8 cellular contexts compared by ENCODE assay signal in genomic region chr1:112674440-112674985, GRCh38. TPM values are rescaled to one million over a fixed set of nuclear protein-coding genes. Genes with fewer than 3 reads are reported as not detected.
A peak's percentile ranks its signal among the peaks of the same experiment; 100 is the strongest.
DNase-seq lines count a peak whose midpoint lies in the region; ATAC-seq and TF ChIP-seq lines count a peak whose summit lies in the region.

MOV10 (plus strand) TSS chr1:112674659; CDS start chr1:112674913, 254 bp downstream.

- H3K27me3 ChIP-seq in ectodermal cell (ENCODE audit: control insufficient read depth, insufficient read depth, low read length, poor library complexity, severe bottlenecking) (no peaks in the 10 kb centered on the region), lung (ENCODE audit: control insufficient read depth, insufficient read depth) (no peaks in the 10 kb centered on the region)

- H3K9me3 Mint-ChIP-seq in activated CD4-positive, alpha-beta memory T cell treated with anti-CD3 and anti-CD28 coated beads for 36 hours = no peaks in the 10 kb centered on the region

- H3K36me3 ChIP-seq in ectodermal cell (ENCODE audit: control insufficient read depth, insufficient read depth, low read length) (peaks cover 11% of the 10 kb centered on the region), lung (ENCODE audit: control insufficient read depth in 2 of 2, insufficient read depth in 2 of 2, low read length in 2 of 2) (peaks cover 1 to 7% of the 10 kb centered on the region in 2 donors)

- H3K27ac Mint-ChIP-seq in activated CD4-positive, alpha-beta memory T cell treated with anti-CD3 and anti-CD28 coated beads for 36 hours = peak within 1 kb of the TSS; percentile 94

- DNase-seq in ACHN (peak; percentile 70), NCI-H69 (lab: John Stamatoyannopoulos, UW) (peak; percentile 69), lung (ENCODE audit: low spot score) (peak; percentile 78)
- DNase-seq in activated CD4-positive, alpha-beta memory T cell treated with anti-CD3 and anti-CD28 coated beads for 36 hours = peak; percentile 73
- DNase-seq in stimulated activated CD4-positive, alpha-beta T cell treated with anti-CD3 and anti-CD28 coated beads, TNF-alpha, amount 100 ng/mL, for 48 hours (ENCODE audit: low read depth in 3 of 3) = peak; percentile 27 to 57 (median 33)

- peak within 1 kb of the TSS; percentile 96 for H3K4me3 Mint-ChIP-seq in activated CD4-positive, alpha-beta memory T cell treated with anti-CD3 and anti-CD28 coated beads for 36 hours

- peaks cover 46% of the 10 kb centered on the region for H3K4me1 Mint-ChIP-seq in activated CD4-positive, alpha-beta memory T cell treated with anti-CD3 and anti-CD28 coated beads for 36 hours (ENCODE audit: low read depth)

- ATAC-seq in GM19025 (IDR thresholded peaks at IDR 0.05; ENCODE audit: low read depth, unreplicated experiment) = peak; percentile 58
- ATAC-seq in HG03280 (IDR thresholded peaks at IDR 0.05; ENCODE audit: unreplicated experiment) = peak; percentile 49
- ATAC-seq in lung (ENCODE audit: insufficient read depth, low FRiP score) = peak; percentile 77

- WGBS in ectodermal cell, 2 experiments = 0% methylated on average over 30 of the region's 30 CpGs
- 0% methylated on average over 30 of the region's 30 CpGs for WGBS in lung, 2 donors

- H3K9me3 ChIP-seq in ectodermal cell (ENCODE audit: control insufficient read depth, low read length) (no peaks in the 10 kb centered on the region), lung (ENCODE audit: control insufficient read depth in 2 of 2, insufficient read depth in 1 of 2, low read length in 1 of 2) (no peaks in the 10 kb centered on the region)

- peaks cover 32% of the 10 kb centered on the region for H3K36me3 Mint-ChIP-seq in activated CD4-positive, alpha-beta memory T cell treated with anti-CD3 and anti-CD28 coated beads for 36 hours

- in situ Hi-C loops in ACHN (cut with HindIII; ENCODE audit: low pct_ligation_motif_present, low pct_unique_long_range_greater_than_20kb, low sequenced_read_pairs) = no loop called here

- CTCF ChIA-PET in activated CD4-positive, alpha-beta memory T cell treated with anti-CD3 and anti-CD28 coated beads for 36 hours (lab: Charles Lee) = interaction anchor here (0.8 to 3.0 kb wide), 10 partner anchors 10 to 173 kb away, joined by 3 to 15 read pairs (median 6); partner anchors contain the start of genes PPM1J and RHOC

- H3K27ac ChIP-seq in ectodermal cell (ENCODE audit: insufficient read depth, low read depth, low read length, poor library complexity, severe bottlenecking) (peak within 1 kb of the TSS; percentile 56), lung (ENCODE audit: low read depth in 1 of 2, low read length in 1 of 2) (peak within 1 kb of the TSS; percentile 83 to 93)

- intact Hi-C loops in activated CD4-positive, alpha-beta memory T cell treated with anti-CD3 and anti-CD28 coated beads for 36 hours (cut with micrococcal nuclease) = loop anchor here (1.0 to 10.0 kb wide), 3 partner anchors 30 to 170 kb away; partner anchors contain the start of gene WNT2B

- H3K4me1 ChIP-seq in ectodermal cell (ENCODE audit: control insufficient read depth, insufficient read depth, low read length) = peaks cover 4% of the 10 kb centered on the region
- H3K4me1 ChIP-seq in lung (ENCODE audit: control insufficient read depth in 2 of 2, insufficient read depth in 2 of 2, low read length in 2 of 2) = peaks cover 4% of the 10 kb centered on the region in 2 donors

- H3K4me3 ChIP-seq in ectodermal cell (ENCODE audit: insufficient read depth, low read depth, low read length) (peak within 1 kb of the TSS; percentile 88), lung (peak within 1 kb of the TSS; percentile 74)

- POLR2A ChIA-PET in activated CD4-positive, alpha-beta memory T cell treated with anti-CD3 and anti-CD28 coated beads for 36 hours (lab: Charles Lee) = interaction anchor here (0.9 to 3.2 kb wide), 11 partner anchors 18 to 283 kb away, joined by 3 to 24 read pairs (median 5); partner anchors contain the start of genes CAPZA1, RHOC, SLC16A1 and ST7L

- TF ChIP-seq CTCF in lung (IDR thresholded peaks at IDR 0.05; ENCODE audit: control extremely low read depth, extremely low read depth) = no peak

- no peaks in the 10 kb centered on the region for H3K27me3 Mint-ChIP-seq in activated CD4-positive, alpha-beta memory T cell treated with anti-CD3 and anti-CD28 coated beads for 36 hours

RNA-seq across cellular contexts. Expression of gene MOV10, which starts in this region (rescaled TPM):
- total RNA-seq in activated CD4-positive, alpha-beta memory T cell treated with anti-CD3 and anti-CD28 coated beads for 36 hours = 10 to 100 TPM; 57.7 to 63.1 TPM
- 71.8 TPM for polyA plus RNA-seq in ectodermal cell (2013, experiment 1 of 4)
- 73.5 TPM for polyA plus RNA-seq in ectodermal cell (2013, experiment 2 of 4)
- 69.1 TPM for polyA plus RNA-seq in ectodermal cell (2013, experiment 3 of 4)
- 73.8 TPM for polyA plus RNA-seq in ectodermal cell (2013, experiment 4 of 4)
- 10 to 100 TPM; 37.7 to 51.3 TPM for total RNA-seq in lung
- 10 to 100 TPM; 33.4 to 42.7 TPM for polyA plus RNA-seq in lung

Comparison
In these comparisons a context has a peak if more than half of its experiments do, and no peak if none do; other contexts are left out.
1. Peak in every context shown above with its lines: DNase-seq, ATAC-seq, H3K4me3 ChIP-seq and H3K27ac ChIP-seq.